ENCODE assay signal across 3 cellular contexts in the genomic region with DNA sequence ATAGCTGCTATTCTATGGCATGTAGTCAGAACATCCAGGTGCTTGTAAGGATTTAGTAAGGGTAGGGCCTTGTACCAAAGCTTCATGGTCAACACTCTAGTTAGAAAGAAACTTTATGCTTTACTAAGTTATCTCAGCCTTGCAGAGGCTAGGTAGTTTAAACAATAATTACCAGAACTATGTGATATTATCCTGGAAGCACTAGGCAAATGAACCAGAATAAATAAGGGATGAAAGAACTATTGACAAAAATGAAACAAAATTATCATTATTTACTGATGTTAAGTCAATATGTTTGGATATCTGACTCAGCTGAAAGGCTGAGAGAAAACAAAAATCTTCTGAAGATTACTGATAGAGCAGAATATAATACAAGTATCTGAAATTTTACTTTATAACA.
"Had no signal": no experiment of that assay in that cellular context is flagged by ENCODE, and none has a peak within 500 bp of the region (broad histone marks: within the 10 kb centered on the region; RNA-seq: fewer than 3 reads in every experiment).

No MANE protein-coding gene starts in this region.

- DNase-seq: GDM1, GF-D8 had no signal

- H3K4me3 ChIP-seq: GM12878 had no signal
